21 cellular contexts compared by ENCODE assay signal in the genomic region with DNA sequence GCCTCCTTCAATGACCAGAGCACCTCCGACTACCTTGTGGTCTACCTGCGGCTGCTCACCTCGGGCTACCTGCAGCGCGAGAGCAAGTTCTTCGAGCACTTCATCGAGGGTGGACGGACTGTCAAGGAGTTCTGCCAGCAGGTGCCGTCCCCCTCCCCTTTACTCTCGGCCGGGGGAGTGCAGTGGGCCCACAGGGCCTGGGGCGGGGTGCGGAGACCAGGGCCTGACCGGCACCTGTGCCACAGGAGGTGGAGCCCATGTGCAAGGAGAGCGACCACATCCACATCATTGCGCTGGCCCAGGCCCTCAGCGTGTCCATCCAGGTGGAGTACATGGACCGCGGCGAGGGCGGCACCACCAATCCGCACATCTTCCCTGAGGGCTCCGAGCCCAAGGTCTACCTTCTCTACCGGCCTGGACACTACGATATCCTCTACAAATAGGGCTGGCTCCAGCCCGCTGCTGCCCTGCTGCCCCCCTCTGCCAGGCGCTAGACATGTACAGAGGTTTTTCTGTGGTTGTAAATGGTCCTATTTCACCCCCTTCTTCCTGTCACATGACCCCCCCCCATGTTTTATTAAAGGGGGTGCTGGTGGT. TPM values are rescaled to one million over a fixed set of nuclear protein-coding genes. Genes with fewer than 3 reads are reported as not detected.
"Had no signal": no experiment of that assay in that cellular context is flagged by ENCODE, and none has a peak within 500 bp of the region (broad histone marks: within the 10 kb centered on the region; RNA-seq: fewer than 3 reads in every experiment).

No MANE protein-coding gene starts in this region.

- DNase-seq: activated CD4-positive, alpha-beta T cell treated with anti-CD3 and anti-CD28 coated beads, Interleukin-2, amount 10 ng/mL, durations not matched to agents 7 days and 5 days; activated CD8-positive, alpha-beta memory T cell treated with anti-CD3 and anti-CD28 coated beads, Interleukin-2, amount 50 U/mL, for 4 hours; activated gamma-delta T cell; activated T-cell treated with anti-CD3 and anti-CD28 coated beads, Interleukin-2, amount 50 U/mL, for 4 hours; cerebellar nuclear complex; effector CD4-positive, alpha-beta T cell; heart right ventricle; mesenchymal stem cell; naive thymus-derived CD8-positive, alpha-beta T cell; stimulated activated CD4-positive, alpha-beta T cell treated with anti-CD3 and anti-CD28 coated beads, Interleukin-4, amount 100 ng/mL, for 4 hours; stimulated activated naive B cell treated with anti-CD40 and anti-IgM and Interleukin-4, amounts not matched to agents 10 μg/mL and 1 μg/mL and 100 μg/mL, for 72 hours; T-cell; T-helper 9 cell had no signal

- H3K27ac ChIP-seq: ascending aorta, esophagus muscularis mucosa, heart right ventricle, neutrophil, parathyroid adenoma, thoracic aorta, upper lobe of left lung had no signal

- H3K4me1 ChIP-seq: parathyroid adenoma had no signal

- H3K27me3 ChIP-seq: ascending aorta, upper lobe of left lung had no signal

- H3K9ac ChIP-seq: parathyroid adenoma had no signal

- H3K4me2 ChIP-seq: smooth muscle cell had no signal

- H3K4me3 ChIP-seq: ascending aorta, esophagus muscularis mucosa, heart right ventricle, smooth muscle cell, thoracic aorta, upper lobe of left lung had no signal

- H2AFZ ChIP-seq: parathyroid adenoma had no signal

- H3K9me3 ChIP-seq: ascending aorta, esophagus muscularis mucosa, heart right ventricle, neutrophil, thoracic aorta, upper lobe of left lung had no signal

- H3K79me2 ChIP-seq: parathyroid adenoma had no signal

- ATAC-seq: activated T-cell treated with anti-CD3 and anti-CD28 coated beads, Interleukin-2, amount 50 U/mL, for 4 hours; heart right ventricle; naive thymus-derived CD8-positive, alpha-beta T cell; sciatic nerve; stimulated activated naive B cell treated with anti-CD40 and anti-IgM and Interleukin-4, amounts not matched to agents 10 μg/mL and 1 μg/mL and 100 μg/mL, for 72 hours; T-cell had no signal

RNA-seq across cellular contexts. Expression of a gene that starts 38.5 kb away (rescaled TPM):
- total RNA-seq: activated CD4-positive, alpha-beta T cell treated with anti-CD3 and anti-CD28 coated beads, Interleukin-2, amount 10 ng/mL, durations not matched to agents 7 days and 5 days; activated T-cell treated with anti-CD3 and anti-CD28 coated beads, Interleukin-2, amount 50 U/mL, for 4 hours; naive thymus-derived CD8-positive, alpha-beta T cell; T-cell had no signal
- polyA plus RNA-seq: naive thymus-derived CD8-positive, alpha-beta T cell had no signal
